Comparison of ENCODE assay signal across 11 cellular contexts in genomic region chr15:63232400-63232799, GRCh38. TPM values are rescaled to one million over a fixed set of nuclear protein-coding genes. Genes with fewer than 3 reads are reported as not detected.
DNase-seq lines count a peak whose midpoint lies in the region; ATAC-seq and TF ChIP-seq lines count a peak whose summit lies in the region.
"Had no signal": no experiment of that assay in that cellular context is flagged by ENCODE, and none has a peak within 500 bp of the region (broad histone marks: within the 10 kb centered on the region; RNA-seq: fewer than 3 reads in every experiment).

No MANE protein-coding gene starts in this region.

- H3K27ac ChIP-seq in left ventricle myocardium inferior (replicated peaks) (peak overlapping the region; percentile 2), SJSA1 (peak overlapping the region; percentile 88)
- H3K27ac ChIP-seq in effector memory CD4-positive, alpha-beta T cell (ENCODE audit: insufficient read depth, low read length, poor library complexity, severe bottlenecking) = peak overlapping the region; percentile 63

- no peaks in the 10 kb centered on the region for H3K9me3 ChIP-seq in left ventricle myocardium inferior (replicated peaks)
- H3K9me3 ChIP-seq in SJSA1 (replicated peaks) = no peaks in the 10 kb centered on the region
- H3K9me3 ChIP-seq in effector memory CD4-positive, alpha-beta T cell (ENCODE audit: control insufficient read depth, low read length) = no peaks in the 10 kb centered on the region

- ATAC-seq in Right ventricle myocardium superior (ENCODE audit: poor library complexity) (no peak), GM21786 (IDR thresholded peaks at IDR 0.05; ENCODE audit: unreplicated experiment) (no peak)

- TF ChIP-seq CTCF in left ventricle myocardium inferior (IDR thresholded peaks at IDR 0.05; ENCODE audit: borderline replicate concordance) (no peak), glutamatergic neuron (IDR thresholded peaks at IDR 0.05; ENCODE audit: partially characterized antibody, unreplicated experiment) (no peak)

- peaks cover 7% of the 10 kb centered on the region for H3K4me1 Mint-ChIP-seq in glutamatergic neuron (ENCODE audit: low read depth, unreplicated experiment)
- H3K4me1 Mint-ChIP-seq: nephron progenitor cell had no signal

- no peaks in the 10 kb centered on the region for H3K27me3 Mint-ChIP-seq in glutamatergic neuron (ENCODE audit: unreplicated experiment)

- peaks cover 52% of the 10 kb centered on the region for H3K4me1 ChIP-seq in left ventricle myocardium inferior
- peaks cover 67% of the 10 kb centered on the region for H3K4me1 ChIP-seq in SJSA1 (replicated peaks)
- peaks cover 29% of the 10 kb centered on the region for H3K4me1 ChIP-seq in effector memory CD4-positive, alpha-beta T cell (ENCODE audit: control insufficient read depth, insufficient read depth, low read length, poor library complexity, severe bottlenecking)

- DNase-seq in left ventricle myocardium inferior (no peak), Right ventricle myocardium superior (no peak), SJSA1 (ENCODE audit: low read depth in 1 of 2, low spot score in 2 of 2) (no peak), kidney tubule cell (ENCODE audit: low spot score) (no peak), middle frontal gyrus (ENCODE audit: extremely low spot score, low spot score) (no peak), glutamatergic neuron (no peak)
- no peak for DNase-seq in effector memory CD4-positive, alpha-beta T cell
- DNase-seq: NCI-H526 treated with DMSO at 0.1 percent for 48 hours; nephron progenitor cell; stimulated activated CD4-positive, alpha-beta T cell treated with anti-CD3 and anti-CD28 coated beads, Interleukin-15, amount 100 ng/mL, for 24 hours had no signal

- peaks cover 5% of the 10 kb centered on the region for H3K36me3 Mint-ChIP-seq in glutamatergic neuron (ENCODE audit: unreplicated experiment)

- no peak overlapping the region for H3K27ac Mint-ChIP-seq in glutamatergic neuron (ENCODE audit: unreplicated experiment)
- H3K27ac Mint-ChIP-seq: nephron progenitor cell had no signal

- intact Hi-C loops in left ventricle myocardium inferior (cut with micrococcal nuclease) (no loop called here), Right ventricle myocardium superior (cut with DNase I) (no loop called here)

- H3K27me3 ChIP-seq in left ventricle myocardium inferior (ENCODE audit: low read depth) (no peaks in the 10 kb centered on the region), SJSA1 (replicated peaks) (no peaks in the 10 kb centered on the region)
- H3K27me3 ChIP-seq in effector memory CD4-positive, alpha-beta T cell (replicated peaks; ENCODE audit: control insufficient read depth, insufficient read depth, low read length, poor library complexity, severe bottlenecking) = no peaks in the 10 kb centered on the region

- H3K4me3 ChIP-seq in left ventricle myocardium inferior (no peak overlapping the region), SJSA1 (no peak overlapping the region)
- H3K4me3 ChIP-seq in effector memory CD4-positive, alpha-beta T cell (ENCODE audit: insufficient read depth, low read depth, low read length, poor library complexity, severe bottlenecking) = no peak overlapping the region

- H3K36me3 ChIP-seq in left ventricle myocardium inferior (no peaks in the 10 kb centered on the region), SJSA1 (0 out of 2 replicates have a peak, but pooled peaks cover 4% of the 10 kb centered on the region)
- no peaks in the 10 kb centered on the region for H3K36me3 ChIP-seq in effector memory CD4-positive, alpha-beta T cell (ENCODE audit: control insufficient read depth, insufficient read depth, low read length)

- no peak overlapping the region for H3K4me3 Mint-ChIP-seq in glutamatergic neuron (ENCODE audit: unreplicated experiment)
- H3K4me3 Mint-ChIP-seq: nephron progenitor cell had no signal

- H3K9me3 Mint-ChIP-seq in glutamatergic neuron (ENCODE audit: unreplicated experiment) = no peaks in the 10 kb centered on the region

RNA-seq across cellular contexts. Expression of gene RAB8B, which starts 43.0 kb away (rescaled TPM):
- total RNA-seq in left ventricle myocardium inferior (8.1 TPM), Right ventricle myocardium superior (10.0 TPM), glutamatergic neuron (ENCODE audit: unreplicated experiment) (70.4 TPM)
- total RNA-seq in SJSA1 (2014; rRNA removed; shearing (Covaris generic)) = 66.8 and 75.1 TPM in 2 replicates

RNA-seq across cellular contexts. Expression of gene APH1B, which starts 45.0 kb away (rescaled TPM):
- 6.2 TPM for total RNA-seq in left ventricle myocardium inferior
- total RNA-seq in Right ventricle myocardium superior = 7.1 TPM
- 24.1 and 26.8 TPM in 2 replicates for total RNA-seq in SJSA1 (2014; rRNA removed; shearing (Covaris generic))
- total RNA-seq in glutamatergic neuron (ENCODE audit: unreplicated experiment) = 27.8 TPM

Comparison
In these comparisons a context has a peak if more than half of its experiments do, and no peak if none do; other contexts are left out.
1. H3K27ac ChIP-seq: peak in every context shown above with its lines; median percentile 88 in SJSA1; 63 in effector memory CD4-positive, alpha-beta T cell; 2 in left ventricle myocardium inferior.